ENCODE assay signal across 14 cellular contexts in the genomic region with DNA sequence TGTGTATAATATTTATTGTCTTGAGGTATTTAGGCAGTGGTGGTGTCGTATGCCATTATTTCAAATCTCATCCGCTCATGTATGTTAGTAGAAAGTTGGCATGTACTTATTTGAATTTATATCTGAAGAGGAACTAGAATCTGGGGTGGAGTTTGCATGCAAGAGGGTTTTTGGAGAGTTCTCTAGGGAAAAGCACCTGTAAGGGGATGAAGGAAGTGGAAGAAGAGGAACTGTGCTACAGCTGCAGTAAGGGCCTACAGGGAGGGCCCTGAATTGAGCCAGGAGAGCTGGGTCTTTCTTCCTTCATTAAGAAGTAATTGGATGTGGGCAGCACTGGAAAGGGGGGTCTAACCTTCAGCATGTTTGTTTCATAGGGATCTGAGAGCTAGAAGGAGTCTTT.
DNase-seq lines count a peak whose midpoint lies in the region; ATAC-seq and TF ChIP-seq lines count a peak whose summit lies in the region.
"Had no signal": no experiment of that assay in that cellular context is flagged by ENCODE, and none has a peak within 500 bp of the region (broad histone marks: within the 10 kb centered on the region; RNA-seq: fewer than 3 reads in every experiment).

No MANE protein-coding gene starts in this region.

- peak overlapping the region; percentile 38 for H3K4me2 ChIP-seq in OCI-LY3 (ENCODE audit: low read length)

- H3K9me3 ChIP-seq in OCI-LY3 (ENCODE audit: insufficient read depth, low read length): no peaks in the 10 kb centered on the region
- H3K9me3 ChIP-seq in left lung: no peaks in the 10 kb centered on the region
- no peaks in the 10 kb centered on the region for H3K9me3 ChIP-seq in mucosa of descending colon
- H3K9me3 ChIP-seq: Caco-2 had no signal

- H3K4me1 ChIP-seq in OCI-LY3 (ENCODE audit: low read length) (peaks cover 28% of the 10 kb centered on the region), left lung (peaks cover 4 to 10% of the 10 kb centered on the region in 2 donors), mucosa of descending colon (ENCODE audit: low read depth) (no peaks in the 10 kb centered on the region)
- H3K4me1 ChIP-seq: Caco-2 had no signal

- peaks cover 1% of the 10 kb centered on the region for H3K9me3 Mint-ChIP-seq in osteocyte (ENCODE audit: unreplicated experiment)
- H3K9me3 Mint-ChIP-seq: CD4-positive, CD25-positive, alpha-beta regulatory T cell; CD8-positive, alpha-beta T cell had no signal

- DNase-seq in left lung (no peak), osteocyte (ENCODE audit: extremely low spot score, unreplicated experiment) (no peak), islet precursor cell (no peak), mucosa of descending colon (no peak)
- DNase-seq: Caco-2; CD4-positive, CD25-positive, alpha-beta regulatory T cell; CD8-positive, alpha-beta T cell; DMS153; DND-41; H7; HCEC 1CT had no signal

- no peak overlapping the region for H3K4me3 ChIP-seq in OCI-LY3 (ENCODE audit: low read length)
- no peak overlapping the region for H3K4me3 ChIP-seq in left lung
- no peak overlapping the region for H3K4me3 ChIP-seq in mucosa of descending colon

- H3K9ac ChIP-seq in OCI-LY3 (ENCODE audit: low read length): no peak overlapping the region

- H3K4me3 Mint-ChIP-seq in osteocyte (ENCODE audit: unreplicated experiment): no peak overlapping the region
- H3K4me3 Mint-ChIP-seq: CD4-positive, CD25-positive, alpha-beta regulatory T cell; CD8-positive, alpha-beta T cell had no signal

- no peak overlapping the region for H2AFZ ChIP-seq in OCI-LY3 (ENCODE audit: low read depth, low read length)

- no peak overlapping the region for H3K27ac ChIP-seq in OCI-LY3 (ENCODE audit: low read length)
- H3K27ac ChIP-seq in left lung: peak overlapping the region in 1 of 2 donors; percentile 7
- H3K27ac ChIP-seq: C4-2B had no signal

- ATAC-seq in left lung (peak; percentile 61), mucosa of descending colon (no peak), HG03342 (IDR thresholded peaks at IDR 0.05; ENCODE audit: unreplicated experiment) (no peak)
- ATAC-seq: CD8-positive, alpha-beta T cell had no signal

- H3K27me3 ChIP-seq in OCI-LY3 (ENCODE audit: low read depth, low read length): peaks cover 4% of the 10 kb centered on the region; the same call in 1 of the 2 replicates
- H3K27me3 ChIP-seq in left lung: no peaks in the 10 kb centered on the region

- intact Hi-C loops in left lung (cut with DNase I) (no loop called here), mucosa of descending colon (cut with DNase I, micrococcal nuclease) (no loop called here)

- peak overlapping the region; percentile 15 for H3K27ac Mint-ChIP-seq in osteocyte (ENCODE audit: unreplicated experiment)
- H3K27ac Mint-ChIP-seq: CD4-positive, CD25-positive, alpha-beta regulatory T cell; CD8-positive, alpha-beta T cell had no signal

- peaks cover 29% of the 10 kb centered on the region for H3K36me3 Mint-ChIP-seq in osteocyte (ENCODE audit: unreplicated experiment)
- H3K36me3 Mint-ChIP-seq: CD4-positive, CD25-positive, alpha-beta regulatory T cell; CD8-positive, alpha-beta T cell had no signal

- no peaks in the 10 kb centered on the region for H3K27me3 Mint-ChIP-seq in osteocyte (ENCODE audit: unreplicated experiment)
- H3K27me3 Mint-ChIP-seq: CD4-positive, CD25-positive, alpha-beta regulatory T cell had no signal

- H3K4me1 Mint-ChIP-seq in osteocyte (ENCODE audit: unreplicated experiment): peaks cover 65% of the 10 kb centered on the region
- H3K4me1 Mint-ChIP-seq: CD4-positive, CD25-positive, alpha-beta regulatory T cell had no signal

- H3K79me2 ChIP-seq in OCI-LY3 (ENCODE audit: low read length): no peaks in the 10 kb centered on the region

- no peak for TF ChIP-seq CTCF in OCI-LY3 (IDR thresholded peaks at IDR 0.05; ENCODE audit: low read depth, low read length)
- no peak for TF ChIP-seq CTCF in left lung (IDR thresholded peaks at IDR 0.05)
- TF ChIP-seq CTCF in osteocyte (IDR thresholded peaks at IDR 0.05): no peak
- TF ChIP-seq CTCF in mucosa of descending colon (IDR thresholded peaks at IDR 0.05): no peak

- no peaks in the 10 kb centered on the region for H4K20me1 ChIP-seq in OCI-LY3 (ENCODE audit: insufficient read depth, low read length)

- H3K36me3 ChIP-seq in OCI-LY3 (replicated peaks; ENCODE audit: low read depth, low read length) (no peaks in the 10 kb centered on the region), left lung (no peaks in the 10 kb centered on the region), mucosa of descending colon (ENCODE audit: low read depth) (no peaks in the 10 kb centered on the region)
